ENCODE assay signal across 12 cellular contexts in the genomic region with DNA sequence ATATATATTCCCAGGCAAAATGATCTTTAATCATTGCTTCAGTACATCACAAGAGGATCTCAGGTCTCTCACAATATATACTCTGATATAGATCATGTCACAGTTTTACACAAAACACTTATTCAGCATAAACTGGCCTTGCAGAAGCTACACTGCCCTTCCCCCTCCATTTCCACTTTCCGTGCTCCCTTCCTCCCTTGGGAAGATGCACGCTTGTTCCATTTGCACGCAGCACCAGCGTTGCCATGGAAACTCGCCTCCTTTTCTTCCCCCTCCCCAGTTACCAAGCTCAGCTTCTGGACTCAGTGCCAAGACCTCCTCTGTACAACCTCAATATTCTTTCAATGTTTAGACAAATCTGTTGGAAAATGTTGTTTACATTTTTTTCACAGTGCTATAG.
DNase-seq lines count a peak whose midpoint lies in the region; ATAC-seq and TF ChIP-seq lines count a peak whose summit lies in the region.
"Had no signal": no experiment of that assay in that cellular context is flagged by ENCODE, and none has a peak within 500 bp of the region (broad histone marks: within the 10 kb centered on the region; RNA-seq: fewer than 3 reads in every experiment).

No MANE protein-coding gene starts in this region.

- H3K4me1 ChIP-seq in SJCRH30, result peaks cover 23% of the 10 kb centered on the region

- no peak for ATAC-seq in HG02938 (IDR thresholded peaks at IDR 0.05; ENCODE audit: unreplicated experiment)
- no peak for ATAC-seq in activated CD8-positive, alpha-beta T cell treated with anti-CD3 and anti-CD28 coated beads, Interleukin-2, amount 10 ng/mL, durations not matched to agents 7 days and 5 days
- ATAC-seq: esophagus mucosa, HCT116 had no signal

- H3K27me3 Mint-ChIP-seq in activated CD8-positive, alpha-beta T cell treated with anti-CD3 and anti-CD28 coated beads, Interleukin-2, amount 10 ng/mL, durations not matched to agents 7 days and 5 days (ENCODE audit: low read depth), result no peaks in the 10 kb centered on the region

- H3K9me3 ChIP-seq in SJCRH30 (replicated peaks), result no peaks in the 10 kb centered on the region

- no peak overlapping the region for H3K4me3 Mint-ChIP-seq in activated CD8-positive, alpha-beta T cell treated with anti-CD3 and anti-CD28 coated beads, Interleukin-2, amount 10 ng/mL, durations not matched to agents 7 days and 5 days

- TF ChIP-seq CTCF in NB4 (IDR thresholded peaks at IDR 0.05; ENCODE audit: low read depth, low read length), result no peak

- H3K9me3 Mint-ChIP-seq in activated CD8-positive, alpha-beta T cell treated with anti-CD3 and anti-CD28 coated beads, Interleukin-2, amount 10 ng/mL, durations not matched to agents 7 days and 5 days (ENCODE audit: insufficient read depth), result no peaks in the 10 kb centered on the region

- no peaks in the 10 kb centered on the region for H3K27me3 ChIP-seq in SJCRH30

- H3K4me3 ChIP-seq in NB4 (ENCODE audit: low read depth, low read length) (no peak overlapping the region), SJCRH30 (peak overlapping the region; percentile 40)

- intact Hi-C loops in posterior cingulate gyrus (cut with DNase I), result no loop called here

- POLR2A ChIA-PET in activated CD8-positive, alpha-beta T cell treated with anti-CD3 and anti-CD28 coated beads, Interleukin-2, amount 10 ng/mL, durations not matched to agents 7 days and 5 days (lab: Charles Lee), result no interaction called here

- no peaks in the 10 kb centered on the region for H3K36me3 ChIP-seq in SJCRH30

- DNase-seq in NB4 (ENCODE audit: low read depth) (peak; percentile 12), SJCRH30 (peak; percentile 92 to 93), fibroblast of peridontal ligament (ENCODE audit: extremely low read depth) (peak; percentile 80), posterior cingulate gyrus (peak; percentile 38 to 90 (median 64)), cerebellum (ENCODE audit: low spot score) (no peak)
- DNase-seq in activated CD8-positive, alpha-beta T cell treated with anti-CD3 and anti-CD28 coated beads, Interleukin-2, amount 10 ng/mL, durations not matched to agents 7 days and 5 days, result no peak
- DNase-seq: activated gamma-delta T cell treated with Interleukin-2 at 50 U/mL for 16 hours, DND-41, NCI-H510A treated with DMSO at 0.1 percent for 48 hours had no signal

- CTCF ChIA-PET in activated CD8-positive, alpha-beta T cell treated with anti-CD3 and anti-CD28 coated beads, Interleukin-2, amount 10 ng/mL, durations not matched to agents 7 days and 5 days (lab: Charles Lee), result no interaction called here

- H3K27ac ChIP-seq in SJCRH30, result peak overlapping the region; percentile 93

- H3K36me3 Mint-ChIP-seq in activated CD8-positive, alpha-beta T cell treated with anti-CD3 and anti-CD28 coated beads, Interleukin-2, amount 10 ng/mL, durations not matched to agents 7 days and 5 days (ENCODE audit: low read depth), result no peaks in the 10 kb centered on the region

- no peak overlapping the region for H3K27ac Mint-ChIP-seq in activated CD8-positive, alpha-beta T cell treated with anti-CD3 and anti-CD28 coated beads, Interleukin-2, amount 10 ng/mL, durations not matched to agents 7 days and 5 days

- H3K4me1 Mint-ChIP-seq in activated CD8-positive, alpha-beta T cell treated with anti-CD3 and anti-CD28 coated beads, Interleukin-2, amount 10 ng/mL, durations not matched to agents 7 days and 5 days (ENCODE audit: low read depth), result no peaks in the 10 kb centered on the region

- no peak for TF ChIP-seq POLR2A in NB4 (IDR thresholded peaks at IDR 0.05; ENCODE audit: extremely low read depth, insufficient read length)

Comparison
In these comparisons a context has a peak if more than half of its experiments do, and no peak if none do; other contexts are left out.
1. DNase-seq: peak in NB4 (single experiment), SJCRH30 (2 of 2), fibroblast of peridontal ligament (single experiment) and posterior cingulate gyrus (10 of 10); none in cerebellum (single experiment) and activated CD8-positive, alpha-beta T cell treated with anti-CD3 and anti-CD28 coated beads, Interleukin-2, amount 10 ng/mL, durations not matched to agents 7 days and 5 days (single experiment).